ENCODE assay signal across 8 cellular contexts in the genomic region with DNA sequence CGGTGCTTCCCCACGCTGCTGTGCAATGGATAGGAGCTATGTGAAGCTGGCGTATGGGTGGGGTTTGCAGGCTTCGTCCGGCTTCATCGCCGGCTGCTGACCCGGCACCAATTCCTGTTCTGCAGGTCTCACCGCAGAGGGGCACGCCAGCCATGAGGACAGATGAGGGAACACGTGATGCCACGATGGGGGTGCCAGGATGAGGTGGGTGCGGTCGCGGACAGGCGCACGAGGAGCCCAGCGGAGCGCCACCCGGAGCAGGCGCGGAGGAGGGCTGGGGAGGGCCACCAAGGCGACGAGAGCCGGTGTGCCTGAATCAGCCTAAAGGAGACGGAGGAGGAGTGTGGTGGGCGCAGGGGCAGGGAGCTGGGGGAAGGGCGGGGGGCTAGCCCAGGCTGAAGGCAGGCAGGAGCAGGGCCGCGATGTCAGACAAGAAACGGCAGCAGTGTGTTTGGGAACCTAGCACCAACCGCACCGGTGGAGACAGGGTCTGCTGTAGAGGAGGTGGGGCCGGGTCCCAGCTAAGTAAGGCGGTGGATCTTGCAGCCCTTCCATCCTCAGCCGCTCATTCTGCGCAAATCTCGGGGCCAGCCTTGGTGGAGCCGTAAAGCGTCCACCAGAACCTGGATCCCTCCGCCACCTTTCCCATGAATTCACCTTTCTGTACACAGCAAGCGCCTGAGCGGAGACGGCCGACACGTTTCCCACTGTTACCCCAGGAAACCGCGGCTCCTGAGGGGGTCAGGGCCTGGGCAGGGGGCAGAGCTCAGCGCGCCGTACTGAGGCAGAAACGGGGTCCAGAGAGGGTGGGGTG. TPM values are rescaled to one million over a fixed set of nuclear protein-coding genes. Genes with fewer than 3 reads are reported as not detected.
DNase-seq lines count a peak whose midpoint lies in the region; ATAC-seq and TF ChIP-seq lines count a peak whose summit lies in the region.

No MANE protein-coding gene starts in this region.

- no peak for TF ChIP-seq POLR2A in heart left ventricle (IDR thresholded peaks at IDR 0.05)

- H3K9me3 ChIP-seq in H9 (ENCODE audit: control insufficient read depth, low read depth, low read length) (no peaks in the 10 kb centered on the region), heart left ventricle (no peaks in the 10 kb centered on the region), parathyroid adenoma (ENCODE audit: control insufficient read depth, low read length) (no peaks in the 10 kb centered on the region)

- H3T11ph ChIP-seq in H9 (ENCODE audit: low read length), result no peak overlapping the region

- CTCF ChIA-PET in Calu3 (lab: Charles Lee), result interaction anchor here (1.3 kb wide), 1 partner anchor 411 kb away, joined by 4 read pairs; no protein-coding TSS in a partner anchor

- H3K4me1 Mint-ChIP-seq in Calu3 (ENCODE audit: low read depth, unreplicated experiment) (peaks cover 9% of the 10 kb centered on the region), H9 (peaks cover 11 to 15% of the 10 kb centered on the region in 2 experiments)
- peaks cover 51% of the 10 kb centered on the region for H3K4me1 Mint-ChIP-seq in activated naive CD8-positive, alpha-beta T cell treated with anti-CD3 and anti-CD28 coated beads for 36 hours

- TF ChIP-seq CTCF in Calu3 (IDR thresholded peaks at IDR 0.05; ENCODE audit: unreplicated experiment) (no peak), H9 (conservative IDR thresholded peaks at IDR 0.05) (no peak), heart left ventricle (IDR thresholded peaks at IDR 0.05) (no peak), parathyroid adenoma (IDR thresholded peaks at IDR 0.05) (no peak)

- H3K4me3 ChIP-seq in heart left ventricle (peak overlapping the region; percentile 10 to 59 (median 48)), parathyroid adenoma (ENCODE audit: low read depth, low read length) (peak overlapping the region; percentile 65)

- intact Hi-C loops in Calu3 (cut with micrococcal nuclease; ENCODE audit: unreplicated experiment), result loop anchor here (2.0 kb wide), 1 partner anchor 43 kb away; no protein-coding TSS in a partner anchor
- intact Hi-C loops in heart left ventricle (cut with DNase I), result no loop called here

- H3K79me1 ChIP-seq in H9 (ENCODE audit: insufficient read depth, low read depth, low read length, poor library complexity, severe bottlenecking), result no peaks in the 10 kb centered on the region

- no CpG with 5 or more reads among the region's 52 CpGs for WGBS in H9 (ENCODE audit: extremely low coverage, insufficient read length, low lambda C conversion rate)
- WGBS in heart left ventricle, 4 donors, result 0 to 1% (median 1%) methylated on average over 44 to 52 of the region's 52 CpGs

- peak overlapping the region; percentile 82 for H3K4me3 Mint-ChIP-seq in Calu3 (ENCODE audit: low read depth, unreplicated experiment)
- H3K4me3 Mint-ChIP-seq in H9, result peak overlapping the region; percentile 77 to 90
- H3K4me3 Mint-ChIP-seq in activated naive CD8-positive, alpha-beta T cell treated with anti-CD3 and anti-CD28 coated beads for 36 hours, result peak overlapping the region; percentile 92

- no peak overlapping the region for H2BK20ac ChIP-seq in H9 (ENCODE audit: low read depth, low read length, poor library complexity, severe bottlenecking)

- H3K56ac ChIP-seq in H9 (ENCODE audit: insufficient read length, low read depth, low read length), result no peak overlapping the region

- no peak overlapping the region for H3K4ac ChIP-seq in H9 (ENCODE audit: low read depth, low read length)

- H3K27me3 ChIP-seq in H9 (ENCODE audit: insufficient read depth, low read length), result no peaks in the 10 kb centered on the region; the same call in 1 of the 2 replicates
- peaks cover 0 to 50% (median 29%) of the 10 kb centered on the region in 9 donors for H3K27me3 ChIP-seq in heart left ventricle
- no peaks in the 10 kb centered on the region for H3K27me3 ChIP-seq in parathyroid adenoma (ENCODE audit: control insufficient read depth, insufficient read depth, low read length)

- H4K5ac ChIP-seq in H9 (ENCODE audit: insufficient read length, low read depth, low read length), result no peak overlapping the region

- peaks cover 10% of the 10 kb centered on the region for H3K23me2 ChIP-seq in H9 (ENCODE audit: insufficient read length, low read depth, low read length, poor library complexity, severe bottlenecking)

- H3K79me2 ChIP-seq in H9 (ENCODE audit: insufficient read depth, low read length), result no peaks in the 10 kb centered on the region
- H3K79me2 ChIP-seq in parathyroid adenoma, result no peaks in the 10 kb centered on the region

- H2BK15ac ChIP-seq in H9 (ENCODE audit: low read depth, low read length), result no peak overlapping the region

- no peak overlapping the region for H2AK5ac ChIP-seq in H9 (ENCODE audit: insufficient read length, low read length)

- H3K18ac ChIP-seq in H9 (ENCODE audit: insufficient read length, low read depth, low read length), result peak overlapping the region; percentile 29

- H3K36me3 ChIP-seq in heart left ventricle (no peaks in the 10 kb centered on the region), parathyroid adenoma (ENCODE audit: control insufficient read depth, insufficient read depth, low read length) (no peaks in the 10 kb centered on the region)

- peaks cover 24% of the 10 kb centered on the region for H3K36me3 Mint-ChIP-seq in Calu3 (ENCODE audit: insufficient read depth, unreplicated experiment)
- H3K36me3 Mint-ChIP-seq in H9 (ENCODE audit: insufficient read depth in 1 of 3, low read depth in 3 of 3), result no peaks in the 10 kb centered on the region; a peak in 1 of 7 replicates
- peaks cover 38% of the 10 kb centered on the region for H3K36me3 Mint-ChIP-seq in activated naive CD8-positive, alpha-beta T cell treated with anti-CD3 and anti-CD28 coated beads for 36 hours

- no peak overlapping the region for H2AFZ ChIP-seq in H9 (ENCODE audit: low read length)
- peak overlapping the region; percentile 82 for H2AFZ ChIP-seq in parathyroid adenoma

- H2BK12ac ChIP-seq in H9 (ENCODE audit: insufficient read length, low read depth, low read length), result no peak overlapping the region

- H3K27ac Mint-ChIP-seq in Calu3 (ENCODE audit: unreplicated experiment) (peak overlapping the region; percentile 48), H9 (no peak overlapping the region)
- H3K27ac Mint-ChIP-seq in activated naive CD8-positive, alpha-beta T cell treated with anti-CD3 and anti-CD28 coated beads for 36 hours, result peak overlapping the region; percentile 89

- H4K20me1 ChIP-seq in H9 (ENCODE audit: control insufficient read depth, insufficient read depth, insufficient read length), result no peaks in the 10 kb centered on the region

- H3K27me3 Mint-ChIP-seq in Calu3 (ENCODE audit: unreplicated experiment) (no peaks in the 10 kb centered on the region), H9 (ENCODE audit: low read depth) (peaks cover 44% of the 10 kb centered on the region)
- no peaks in the 10 kb centered on the region for H3K27me3 Mint-ChIP-seq in activated naive CD8-positive, alpha-beta T cell treated with anti-CD3 and anti-CD28 coated beads for 36 hours

- H3K4me2 ChIP-seq in H9 (ENCODE audit: insufficient read depth, insufficient read length, low read length), result peak overlapping the region; percentile 77
- H3K4me2 ChIP-seq in parathyroid adenoma (ENCODE audit: low read length), result peak overlapping the region; percentile 97

- H4K8ac ChIP-seq in H9 (replicated peaks; ENCODE audit: insufficient read length, low read depth, low read length), result no peak overlapping the region

- no TSS peak for BruUV-seq in Calu3 (replicated peaks; lab: Mats Ljungman, UMichigan)

- H3K9me3 Mint-ChIP-seq in Calu3 (ENCODE audit: low read depth, unreplicated experiment), result no peaks in the 10 kb centered on the region
- no peaks in the 10 kb centered on the region for H3K9me3 Mint-ChIP-seq in H9
- peaks cover 5% of the 10 kb centered on the region for H3K9me3 Mint-ChIP-seq in activated naive CD8-positive, alpha-beta T cell treated with anti-CD3 and anti-CD28 coated beads for 36 hours

- no peak overlapping the region for H3K27ac ChIP-seq in H9 (ENCODE audit: insufficient read length, low read depth, low read length)
- H3K27ac ChIP-seq in heart left ventricle, result peak overlapping the region in 2 of 12 donors; percentile 33 to 42
- peak overlapping the region; percentile 37 for H3K27ac ChIP-seq in parathyroid adenoma

- ATAC-seq in heart left ventricle (peak; percentile 69 to 77 (median 72)), GM19397 (IDR thresholded peaks at IDR 0.05; ENCODE audit: unreplicated experiment) (no peak)

- no peak overlapping the region for H2BK5ac ChIP-seq in H9 (ENCODE audit: insufficient read length, low read length)

- no peak overlapping the region for H3K9ac ChIP-seq in H9 (ENCODE audit: extremely low read depth, insufficient read length, low read length)
- no peak overlapping the region for H3K9ac ChIP-seq in parathyroid adenoma

- H3K23ac ChIP-seq in H9 (ENCODE audit: insufficient read length, low read depth, low read length), result no peak overlapping the region

- H2BK120ac ChIP-seq in H9 (ENCODE audit: low read depth, low read length, poor library complexity, severe bottlenecking), result no peak overlapping the region

- H3K14ac ChIP-seq in H9 (ENCODE audit: insufficient read depth, low read length), result peak overlapping the region; percentile 14

- DNase-seq in Calu3 (peak; percentile 78), H9 (peak; percentile 73), NCI-H510A (lab: John Stamatoyannopoulos, UW) (peak; percentile 7), heart left ventricle (peak in 2 of 5 donors; percentile 40 to 60)
- peak; percentile 87 for DNase-seq in activated naive CD8-positive, alpha-beta T cell treated with anti-CD3 and anti-CD28 coated beads for 36 hours
- no peak for DNase-seq in NK-92 treated with Interleukin-12 subunit alpha and Interleukin-12 subunit beta, amount 100 ng/mL, for 24 hours (lab: John Stamatoyannopoulos, UW)

- H3K4me1 ChIP-seq in H9 (ENCODE audit: insufficient read depth, low read length), result peaks cover 3% of the 10 kb centered on the region; the same call in 1 of the 2 replicates
- peaks cover 0 to 26% (median 19%) of the 10 kb centered on the region in 12 donors for H3K4me1 ChIP-seq in heart left ventricle
- H3K4me1 ChIP-seq in parathyroid adenoma, result no peaks in the 10 kb centered on the region

- no peak overlapping the region for H4K91ac ChIP-seq in H9 (ENCODE audit: insufficient read length, low read depth, low read length)

RNA-seq across cellular contexts. Expression of a gene that starts 17.0 kb away (rescaled TPM):
- total RNA-seq in Calu3 (2022), result 0.20 and 0.31 TPM in 2 replicates
- not detected in 2 replicates for total RNA-seq in H9 (2021)
- total RNA-seq in activated naive CD8-positive, alpha-beta T cell treated with anti-CD3 and anti-CD28 coated beads for 36 hours, result 100 to 1,000 TPM; 356 to 357 TPM
- total RNA-seq in heart left ventricle, result 10 to 100 TPM in 1 of 9 donors, 1 to 10 TPM in 1, under 1 TPM in 6, not detected in 1; 0.24 to 11.1 (median 0.43) TPM
- polyA plus RNA-seq in heart left ventricle, result under 1 TPM; 0.33 to 0.65 TPM

RNA-seq across cellular contexts. Expression of a gene that starts 54.0 kb away (rescaled TPM):
- total RNA-seq in Calu3 (2022) (not detected in 2 replicates), H9 (2021) (0.24 TPM in 1 of 2 replicates, not detected in the other), heart left ventricle (1 to 10 TPM in 2 of 9 donors, under 1 TPM in 1, not detected in 6; 0.42 to 4.0 (median 1.6) TPM)
- total RNA-seq in activated naive CD8-positive, alpha-beta T cell treated with anti-CD3 and anti-CD28 coated beads for 36 hours, result 100 to 1,000 TPM; 260 to 268 TPM
- under 1 TPM in 1 of 2 donors, not detected in 1; 0.21 TPM for polyA plus RNA-seq in heart left ventricle

Comparison
In these comparisons a context has a peak if more than half of its experiments do, and no peak if none do; other contexts are left out.
1. H3K27ac Mint-ChIP-seq: peak in Calu3 (single experiment) and activated naive CD8-positive, alpha-beta T cell treated with anti-CD3 and anti-CD28 coated beads for 36 hours (single experiment); none in H9 (0 of 3).
2. RNA of a gene that starts 17.0 kb away (total RNA-seq): 356 to 357 TPM in activated naive CD8-positive, alpha-beta T cell treated with anti-CD3 and anti-CD28 coated beads for 36 hours; 0.24 to 11.1 TPM in heart left ventricle, 0.20 to 0.31 TPM in Calu3 and not detected in H9; every median in the first group is over 10 times any median in the second.
3. RNA of a gene that starts 54.0 kb away (total RNA-seq): 260 to 268 TPM in activated naive CD8-positive, alpha-beta T cell treated with anti-CD3 and anti-CD28 coated beads for 36 hours; 0.24 TPM in H9, 0.42 to 4.0 TPM in heart left ventricle and not detected in Calu3; every median in the first group is over 10 times any median in the second.
4. Peak in every context shown above with its lines, with median percentiles within 50 percentile points of each other: H3K4me3 Mint-ChIP-seq.